ENCODE assay signal across 8 cellular contexts in the genomic region with DNA sequence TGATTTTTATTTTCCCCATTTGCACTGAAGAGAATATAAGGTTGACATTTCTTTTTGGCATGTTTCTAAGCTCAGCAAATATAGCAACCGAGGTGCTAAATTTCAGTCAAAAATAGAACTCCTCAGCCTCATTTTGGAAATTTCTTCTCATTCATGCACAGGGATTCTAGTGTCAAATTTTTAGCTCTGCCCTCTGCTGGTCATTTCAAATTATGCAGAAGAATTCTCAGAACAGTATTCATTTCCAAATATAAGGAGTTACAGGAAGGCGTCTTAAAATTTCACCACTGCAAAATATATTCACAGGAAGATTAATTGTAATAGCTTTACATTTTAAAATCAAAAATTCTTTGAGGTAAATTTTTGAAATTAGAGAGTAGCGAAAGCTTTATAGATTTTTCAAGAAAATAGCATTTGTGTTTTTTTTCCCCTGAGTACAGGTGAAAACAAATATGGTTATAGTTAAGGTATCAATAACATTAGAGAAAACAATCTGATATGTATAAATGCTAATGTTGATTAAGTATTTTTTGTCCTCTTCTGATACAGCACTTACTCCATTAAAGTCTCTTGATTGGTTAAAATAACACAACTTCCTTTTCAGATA. TPM values are rescaled to one million over a fixed set of nuclear protein-coding genes. Genes with fewer than 3 reads are reported as not detected.
DNase-seq lines count a peak whose midpoint lies in the region; ATAC-seq and TF ChIP-seq lines count a peak whose summit lies in the region.

No MANE protein-coding gene starts in this region.

- H3K18ac ChIP-seq in H9 (ENCODE audit: insufficient read length, low read depth, low read length) (no peak overlapping the region), mesendoderm (ENCODE audit: low read length) (no peak overlapping the region)

- H3K4me3 ChIP-seq in DND-41 (ENCODE audit: low read depth in 1 of 2, low read length in 2 of 2) (no peak overlapping the region), mesendoderm (ENCODE audit: low read length) (no peak overlapping the region), lower leg skin (ENCODE audit: low read depth, poor library complexity, severe bottlenecking) (no peak overlapping the region)

- H4K5ac ChIP-seq in H9 (ENCODE audit: insufficient read length, low read depth, low read length) (no peak overlapping the region), mesendoderm (ENCODE audit: low read length) (no peak overlapping the region)

- H3K27ac ChIP-seq in DND-41 (ENCODE audit: low read length) (no peak overlapping the region), H9 (ENCODE audit: insufficient read length, low read depth, low read length) (no peak overlapping the region), mesendoderm (ENCODE audit: low read depth, low read length) (no peak overlapping the region)

- intact Hi-C loops in lower leg skin (cut with DNase I; ENCODE audit: low total_unique reads) = no loop called here

- H3K4me1 Mint-ChIP-seq in H9 = no peaks in the 10 kb centered on the region

- H3K4ac ChIP-seq in H9 (ENCODE audit: low read depth, low read length) = no peak overlapping the region
- no peak overlapping the region for H3K4ac ChIP-seq in mesendoderm (ENCODE audit: low read depth, low read length)

- no peaks in the 10 kb centered on the region for H3K23me2 ChIP-seq in H9 (ENCODE audit: insufficient read length, low read depth, low read length, poor library complexity, severe bottlenecking)

- no peak overlapping the region for H4K91ac ChIP-seq in H9 (ENCODE audit: insufficient read length, low read depth, low read length)

- H2BK20ac ChIP-seq in H9 (ENCODE audit: low read depth, low read length, poor library complexity, severe bottlenecking) = no peak overlapping the region

- in situ Hi-C loops in T47D (cut with HindIII; ENCODE audit: low pct_unique_long_range_greater_than_20kb, low sequenced_read_pairs) = no loop called here

- H3K9me3 ChIP-seq in DND-41 (ENCODE audit: insufficient read depth, low read length, severe bottlenecking) (no peaks in the 10 kb centered on the region), H9 (ENCODE audit: control insufficient read depth, low read depth, low read length) (no peaks in the 10 kb centered on the region)

- no CpG with 5 or more reads among the region's 3 CpGs for WGBS in H9 (ENCODE audit: extremely low coverage, insufficient read length, low lambda C conversion rate)
- WGBS in mesendoderm (ENCODE audit: extremely low coverage, insufficient coverage, low lambda C conversion rate) = 100% methylated on average over 1 of the region's 3 CpGs
- 32 to 61% methylated on average over 3 of the region's 3 CpGs for WGBS in lower leg skin, 2 donors

- H3K9me3 Mint-ChIP-seq in H9 = no peaks in the 10 kb centered on the region

- H3K23ac ChIP-seq in H9 (ENCODE audit: insufficient read length, low read depth, low read length) (no peak overlapping the region), mesendoderm (ENCODE audit: low read length) (no peak overlapping the region)

- H3K79me2 ChIP-seq in DND-41 (ENCODE audit: insufficient read depth, low read length) (no peaks in the 10 kb centered on the region), H9 (ENCODE audit: insufficient read depth, low read length) (no peaks in the 10 kb centered on the region), mesendoderm (ENCODE audit: control insufficient read depth, insufficient read depth, low read length) (no peaks in the 10 kb centered on the region)

- H4K8ac ChIP-seq in H9 (replicated peaks; ENCODE audit: insufficient read length, low read depth, low read length) (no peak overlapping the region), mesendoderm (ENCODE audit: low read depth, low read length) (no peak overlapping the region)

- ATAC-seq in DND-41 (ENCODE audit: insufficient read depth, low read depth) = peak; percentile 47; the same call in 1 of the 3 replicates
- ATAC-seq in GM21528 (IDR thresholded peaks at IDR 0.05; ENCODE audit: low FRiP score, unreplicated experiment) = no peak

- H3K4me2 ChIP-seq in DND-41 (ENCODE audit: insufficient read depth, low read length) (no peak overlapping the region), H9 (ENCODE audit: insufficient read depth, insufficient read length, low read length) (no peak overlapping the region), mesendoderm (ENCODE audit: low read length) (no peak overlapping the region)

- H2BK5ac ChIP-seq in H9 (ENCODE audit: insufficient read length, low read length) (no peak overlapping the region), mesendoderm (ENCODE audit: low read length) (no peak overlapping the region)

- H3K79me1 ChIP-seq in H9 (ENCODE audit: insufficient read depth, low read depth, low read length, poor library complexity, severe bottlenecking) (no peaks in the 10 kb centered on the region), mesendoderm (ENCODE audit: low read length) (no peaks in the 10 kb centered on the region)

- H3K9ac ChIP-seq in DND-41 (ENCODE audit: low read depth, low read length) (no peak overlapping the region), H9 (ENCODE audit: extremely low read depth, insufficient read length, low read length) (no peak overlapping the region), mesendoderm (ENCODE audit: low read length) (no peak overlapping the region)

- H2AK5ac ChIP-seq in H9 (ENCODE audit: insufficient read length, low read length) (no peak overlapping the region), mesendoderm (ENCODE audit: low read length) (no peak overlapping the region)

- H3K4me3 Mint-ChIP-seq in H9 = no peak overlapping the region

- H3K36me3 Mint-ChIP-seq in H9 (ENCODE audit: insufficient read depth in 1 of 3, low read depth in 3 of 3) = no peaks in the 10 kb centered on the region; a peak in 1 of 7 replicates

- H3K27ac Mint-ChIP-seq in H9 = no peak overlapping the region

- H2BK15ac ChIP-seq in H9 (ENCODE audit: low read depth, low read length) (no peak overlapping the region), mesendoderm (replicated peaks; ENCODE audit: low read depth) (no peak overlapping the region)

- H3T11ph ChIP-seq in H9 (ENCODE audit: low read length) = no peak overlapping the region

- no peak for DNase-seq in DND-41
- no peak for DNase-seq in H9
- DNase-seq in NCI-H2227 treated with DMSO at 0.1 percent for 48 hours (lab: John Stamatoyannopoulos, UW) = peak; percentile 57
- peak; percentile 30 to 72 for DNase-seq in T47D (ENCODE audit: low read depth in 1 of 2, low spot score in 1 of 2)
- peak; percentile 39 for DNase-seq in mesendoderm
- no peak for DNase-seq in T-helper 2 cell
- no peak for DNase-seq in lower leg skin (ENCODE audit: low spot score in 2 of 2)

- H3K56ac ChIP-seq in H9 (ENCODE audit: insufficient read length, low read depth, low read length) (no peak overlapping the region), mesendoderm (ENCODE audit: low read length) (no peak overlapping the region)

- TF ChIP-seq CTCF in DND-41 (IDR thresholded peaks at IDR 0.05; ENCODE audit: borderline replicate concordance, extremely low read depth, low read length, poor library complexity, severe bottlenecking) = peak; percentile 70
- peak; percentile 80 for TF ChIP-seq CTCF in H9 (conservative IDR thresholded peaks at IDR 0.05)
- TF ChIP-seq CTCF in lower leg skin (IDR thresholded peaks at IDR 0.05) = no peak

- TF ChIP-seq POLR2A in lower leg skin (IDR thresholded peaks at IDR 0.05) = no peak

- H4K20me1 ChIP-seq in DND-41 (ENCODE audit: insufficient read depth, low read length) (no peaks in the 10 kb centered on the region), H9 (ENCODE audit: control insufficient read depth, insufficient read depth, insufficient read length) (no peaks in the 10 kb centered on the region)

- H3K4me1 ChIP-seq in DND-41 (ENCODE audit: insufficient read depth, low read length) (no peaks in the 10 kb centered on the region), H9 (ENCODE audit: insufficient read depth, low read length) (no peaks in the 10 kb centered on the region; the same call in 1 of the 2 replicates), mesendoderm (ENCODE audit: control insufficient read depth, low read depth, low read length) (no peaks in the 10 kb centered on the region)

- no peak overlapping the region for H3K14ac ChIP-seq in H9 (ENCODE audit: insufficient read depth, low read length)

- no peak overlapping the region for H2AFZ ChIP-seq in DND-41 (ENCODE audit: low read depth, low read length)
- H2AFZ ChIP-seq in H9 (ENCODE audit: low read length) = no peak overlapping the region

- H3K27me3 Mint-ChIP-seq in H9 (ENCODE audit: low read depth) = no peaks in the 10 kb centered on the region

- H2BK12ac ChIP-seq in H9 (ENCODE audit: insufficient read length, low read depth, low read length) = no peak overlapping the region

- H2BK120ac ChIP-seq in H9 (ENCODE audit: low read depth, low read length, poor library complexity, severe bottlenecking) (no peak overlapping the region), mesendoderm (ENCODE audit: low read depth, low read length) (no peak overlapping the region)

- no peaks in the 10 kb centered on the region for H3K36me3 ChIP-seq in DND-41 (ENCODE audit: insufficient read depth, low read length)
- no peaks in the 10 kb centered on the region for H3K36me3 ChIP-seq in mesendoderm (ENCODE audit: control insufficient read depth, insufficient read depth, low read length)

- H3K27me3 ChIP-seq in DND-41 (ENCODE audit: insufficient read depth, low read length, poor library complexity) (no peaks in the 10 kb centered on the region), H9 (ENCODE audit: insufficient read depth, low read length) (no peaks in the 10 kb centered on the region), mesendoderm (ENCODE audit: insufficient read depth, low read length, poor library complexity) (no peaks in the 10 kb centered on the region)

RNA-seq across cellular contexts. Expression of a gene that starts 57.9 kb away (rescaled TPM):
- 0.59 and 0.61 TPM in 2 replicates for total RNA-seq in H9 (2021)
- polyA plus RNA-seq in mesendoderm (2013, experiment 1 of 2) = 2.0 TPM
- polyA plus RNA-seq in mesendoderm (2013, experiment 2 of 2) = 1.9 TPM
- 1 to 10 TPM in 1 of 4 donors, under 1 TPM in 2, not detected in 1; 0.46 to 1.4 (median 0.49) TPM for total RNA-seq in lower leg skin

Comparison
In these comparisons a context has a peak if more than half of its experiments do, and no peak if none do; other contexts are left out.
1. DNase-seq: peak in NCI-H2227 treated with DMSO at 0.1 percent for 48 hours (single experiment), T47D (2 of 2) and mesendoderm (single experiment); none in DND-41 (single experiment), H9 (single experiment), T-helper 2 cell (0 of 5) and lower leg skin (0 of 2).
2. CTCF ChIP-seq: peak in DND-41 (single experiment) and H9 (single experiment); none in lower leg skin (0 of 3).